In genomic region chr3:131380830-131381444, GRCh38 we compare ENCODE assay signal across 8 cellular contexts. TPM values are rescaled to one million over a fixed set of nuclear protein-coding genes. Genes with fewer than 3 reads are reported as not detected.
A peak's percentile ranks its signal among the peaks of the same experiment; 100 is the strongest.
DNase-seq lines count a peak whose midpoint lies in the region; ATAC-seq and TF ChIP-seq lines count a peak whose summit lies in the region.
"Not testable (repeated sequence)": the region's sequence is repeated elsewhere in the genome, so short reads cannot be mapped to it uniquely, and the experiment has no call there.

No MANE protein-coding gene starts in this region.

- H3K9ac ChIP-seq in SU-DHL-6 (ENCODE audit: low read length) = peak overlapping the region; percentile 50
- H3K9ac ChIP-seq in stomach smooth muscle (ENCODE audit: low read length in 2 of 2) = peak overlapping the region; percentile 87 to 96

- not testable (repeated sequence) for DNase-seq in CD4-positive, alpha-beta memory T cell; body of pancreas; glutamatergic neuron

- H3K36me3 ChIP-seq in CD4-positive, alpha-beta memory T cell (ENCODE audit: insufficient read depth, low read length); SU-DHL-6 (ENCODE audit: low read length); body of pancreas (replicated peaks in 1 of 2; ENCODE audit: insufficient read depth in 1 of 2, low read depth in 2 of 2): not testable (repeated sequence)
- H3K36me3 ChIP-seq in muscle layer of duodenum (ENCODE audit: control insufficient read depth in 1 of 2, insufficient read depth in 2 of 2, low read length in 2 of 2) (peaks cover 12 to 17% of the 10 kb centered on the region in 2 donors), stomach smooth muscle (ENCODE audit: control insufficient read depth in 2 of 2, insufficient read depth in 2 of 2, low read length in 2 of 2) (peaks cover 8 to 20% of the 10 kb centered on the region in 2 donors)

- not testable (repeated sequence) for H3K27me3 ChIP-seq in CD4-positive, alpha-beta memory T cell (ENCODE audit: insufficient read depth, low read length); SU-DHL-6 (ENCODE audit: low read length); body of pancreas; muscle layer of duodenum (ENCODE audit: low read depth, low read length); stomach smooth muscle (ENCODE audit: control insufficient read depth in 1 of 2, insufficient read depth in 2 of 2, low read length in 2 of 2)

- H2AFZ ChIP-seq in SU-DHL-6 (ENCODE audit: low read depth, low read length, severe bottlenecking) = peak overlapping the region; percentile 85

- CTCF ChIA-PET in CD4-positive, alpha-beta memory T cell (lab: Charles Lee; ENCODE audit: partially characterized antibody) = interaction anchor here (0.7 to 2.1 kb wide), 7 partner anchors 10 to 487 kb away, joined by 3 to 8 read pairs (median 4); partner anchors contain the start of gene ATP2C1

- H3K4me1 Mint-ChIP-seq in CD4-positive, alpha-beta memory T cell = peaks cover 26 to 36% (median 31%) of the 10 kb centered on the region in 4 donors
- H3K4me1 Mint-ChIP-seq in glutamatergic neuron (ENCODE audit: low read depth, unreplicated experiment) = peaks cover 31% of the 10 kb centered on the region

- TF ChIP-seq POLR2A in body of pancreas (IDR thresholded peaks at IDR 0.05) = not testable (repeated sequence)

- 5 to 8% methylated on average over 15 to 16 of the region's 16 CpGs for WGBS in body of pancreas, 2 donors

- H3K36me3 Mint-ChIP-seq in CD4-positive, alpha-beta memory T cell = peaks cover 17 to 20% of the 10 kb centered on the region in 2 donors
- peaks cover 37% of the 10 kb centered on the region for H3K36me3 Mint-ChIP-seq in glutamatergic neuron (ENCODE audit: unreplicated experiment)

- not testable (repeated sequence) for H3K9me2 ChIP-seq in SU-DHL-6 (replicated peaks; ENCODE audit: insufficient read depth, low read length)

- peak overlapping the region; percentile 42 for H3K4me2 ChIP-seq in SU-DHL-6 (ENCODE audit: low read depth, low read length, poor library complexity, severe bottlenecking)

- POLR2A ChIA-PET in CD4-positive, alpha-beta memory T cell (lab: Charles Lee; ENCODE audit: partially characterized antibody) = interaction anchor here (1.0 to 2.6 kb wide), 5 partner anchors 15 to 354 kb away, joined by 4 to 31 read pairs (median 5); partner anchors contain the start of genes ASTE1 and NEK11

- ATAC-seq in GM21526 (IDR thresholded peaks at IDR 0.05; ENCODE audit: low FRiP score, unreplicated experiment) = peak; percentile 7
- peak; percentile 10 for ATAC-seq in HG03520 (IDR thresholded peaks at IDR 0.05; ENCODE audit: unreplicated experiment)
- ATAC-seq in body of pancreas = peak; percentile 10

- H3K27ac ChIP-seq in CD4-positive, alpha-beta memory T cell (ENCODE audit: low read depth, low read length) = peak overlapping the region; percentile 61
- H3K27ac ChIP-seq in SU-DHL-6 (ENCODE audit: low read depth, low read length) = not testable (repeated sequence)
- H3K27ac ChIP-seq in body of pancreas (peak overlapping the region; percentile 39 to 94 (median 84)), muscle layer of duodenum (ENCODE audit: low read length) (peak overlapping the region; percentile 89), stomach smooth muscle (ENCODE audit: low read length) (peak overlapping the region; percentile 92)

- not testable (repeated sequence) for TF ChIP-seq CTCF in SU-DHL-6 (IDR thresholded peaks at IDR 0.05; ENCODE audit: insufficient read depth, low read length, poor library complexity, severe bottlenecking); body of pancreas (IDR thresholded peaks at IDR 0.05); glutamatergic neuron (IDR thresholded peaks at IDR 0.05; ENCODE audit: partially characterized antibody, unreplicated experiment)

- H3K27ac Mint-ChIP-seq in CD4-positive, alpha-beta memory T cell = peak overlapping the region; percentile 90 to 99 (median 96)
- peak overlapping the region; percentile 99 for H3K27ac Mint-ChIP-seq in glutamatergic neuron (ENCODE audit: unreplicated experiment)

- peak overlapping the region; percentile 89 to 95 for H3K4me3 ChIP-seq in CD4-positive, alpha-beta memory T cell (ENCODE audit: low read length in 2 of 2)
- H3K4me3 ChIP-seq in SU-DHL-6 (ENCODE audit: insufficient read depth, low read length, poor library complexity, severe bottlenecking) (peak overlapping the region; percentile 61), body of pancreas (peak overlapping the region; percentile 33 to 38), muscle layer of duodenum (ENCODE audit: low read depth in 1 of 2, low read length in 2 of 2) (peak overlapping the region; percentile 88 to 94), stomach smooth muscle (ENCODE audit: low read length in 2 of 2) (peak overlapping the region; percentile 92 to 96)

- not testable (repeated sequence) for H4K20me1 ChIP-seq in SU-DHL-6 (ENCODE audit: low read depth, low read length)

- H3F3A ChIP-seq in SU-DHL-6 (ENCODE audit: insufficient read depth) = not testable (repeated sequence)

- H3K79me2 ChIP-seq in SU-DHL-6 (ENCODE audit: insufficient read depth, low read length) = not testable (repeated sequence)

- not testable (repeated sequence) for H3K9me3 Mint-ChIP-seq in CD4-positive, alpha-beta memory T cell
- peaks cover 20% of the 10 kb centered on the region for H3K9me3 Mint-ChIP-seq in glutamatergic neuron (ENCODE audit: unreplicated experiment)

- intact Hi-C loops in CD4-positive, alpha-beta memory T cell (cut with micrococcal nuclease) = loop anchor here (1.0 to 5.0 kb wide), 6 partner anchors 122 to 1341 kb away; partner anchors contain the start of genes ASTE1, ATP2C1, MRPL3 and NEK11
- intact Hi-C loops in body of pancreas (cut with DNase I) = loop anchor here (10.0 kb wide), 1 partner anchor 124 kb away; the partner anchor contains the start of gene MRPL3

- peaks cover 21% of the 10 kb centered on the region for H3K4me1 ChIP-seq in CD4-positive, alpha-beta memory T cell (ENCODE audit: insufficient read depth, low read length)
- H3K4me1 ChIP-seq in body of pancreas (peaks cover 26% of the 10 kb centered on the region), muscle layer of duodenum (ENCODE audit: control insufficient read depth in 1 of 2, insufficient read depth in 2 of 2, low read length in 2 of 2) (peaks cover 0 to 19% of the 10 kb centered on the region in 2 donors), stomach smooth muscle (ENCODE audit: control insufficient read depth, insufficient read depth, low read length) (peaks cover 25% of the 10 kb centered on the region)

- not testable (repeated sequence) for H3K9me3 ChIP-seq in CD4-positive, alpha-beta memory T cell (ENCODE audit: control insufficient read depth in 1 of 2, low read length in 2 of 2); SU-DHL-6 (ENCODE audit: insufficient read depth, low read length); body of pancreas; muscle layer of duodenum (ENCODE audit: control insufficient read depth in 1 of 2, low read length in 2 of 2); stomach smooth muscle (ENCODE audit: control insufficient read depth in 2 of 2, low read length in 2 of 2)

- not testable (repeated sequence) for H3K27me3 Mint-ChIP-seq in CD4-positive, alpha-beta memory T cell
- H3K27me3 Mint-ChIP-seq in glutamatergic neuron (ENCODE audit: unreplicated experiment) = peaks cover 10% of the 10 kb centered on the region

- H3K4me3 Mint-ChIP-seq in CD4-positive, alpha-beta memory T cell = peak overlapping the region; percentile 96 to 98 (median 96)
- H3K4me3 Mint-ChIP-seq in glutamatergic neuron (ENCODE audit: unreplicated experiment) = peak overlapping the region; percentile 94

RNA-seq across cellular contexts. Expression of gene NUDT16, which starts 0.6 kb away (rescaled TPM):
- 10 to 100 TPM; 15.6 to 16.7 TPM for total RNA-seq in CD4-positive, alpha-beta memory T cell
- polyA plus RNA-seq in CD4-positive, alpha-beta memory T cell = 1 to 10 TPM; 4.0 to 5.6 TPM
- 10 to 100 TPM; 13.2 to 27.4 TPM for total RNA-seq in body of pancreas
- total RNA-seq in glutamatergic neuron (ENCODE audit: unreplicated experiment) = 51.1 TPM

Comparison
In these comparisons a context has a peak if more than half of its experiments do, and no peak if none do; other contexts are left out.
1. H3K4me3 ChIP-seq: peak in every context shown above with its lines; median percentile 94 in stomach smooth muscle; 92 in CD4-positive, alpha-beta memory T cell; 91 in muscle layer of duodenum; 61 in SU-DHL-6; 36 in body of pancreas.